In the genomic region with DNA sequence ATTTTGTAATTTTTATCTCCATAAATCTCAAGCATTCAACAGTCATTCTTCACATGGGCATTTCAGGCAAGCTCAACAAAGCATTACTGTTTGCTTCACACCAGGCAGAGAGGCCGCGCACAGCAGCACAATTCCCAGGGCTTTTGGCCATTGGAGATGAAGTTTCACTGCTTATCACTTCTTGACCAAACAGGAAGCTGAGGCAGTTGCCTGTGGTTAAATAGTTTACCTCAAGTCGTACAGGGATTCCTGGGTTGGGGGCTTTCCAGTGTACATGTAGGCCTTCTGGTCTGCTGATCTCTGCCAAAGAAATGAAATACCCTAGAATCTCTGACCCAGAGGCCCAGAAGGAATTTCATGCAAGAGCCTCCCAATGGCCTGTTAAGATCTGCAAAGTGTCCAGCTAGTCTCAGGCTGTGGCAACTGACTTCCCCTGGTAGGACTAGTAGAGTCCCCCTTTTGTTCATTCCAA, we compare ENCODE assay signal across 9 cellular contexts. TPM values are rescaled to one million over a fixed set of nuclear protein-coding genes. Genes with fewer than 3 reads are reported as not detected.
DNase-seq lines count a peak whose midpoint lies in the region; ATAC-seq and TF ChIP-seq lines count a peak whose summit lies in the region.
"Had no signal": no experiment of that assay in that cellular context is flagged by ENCODE, and none has a peak within 500 bp of the region (broad histone marks: within the 10 kb centered on the region; RNA-seq: fewer than 3 reads in every experiment).

No MANE protein-coding gene starts in this region.

- DNase-seq in NB4 (ENCODE audit: low read depth) (peak; percentile 91), dorsolateral prefrontal cortex (peak in 4 of 10 donors; percentile 14 to 62 (median 50)), renal cortical epithelial cell (ENCODE audit: low read depth) (peak; percentile 28), LoVo (ENCODE audit: low spot score) (no peak)
- DNase-seq: heart left ventricle, NCI-H1694 had no signal

- H3K27ac ChIP-seq in dorsolateral prefrontal cortex, result peak overlapping the region in 53 of 59 donors; percentile 7 to 89 (median 69)
- H3K27ac ChIP-seq: heart left ventricle had no signal

- H3K4me3 ChIP-seq in NB4 (ENCODE audit: low read depth, low read length) (no peak overlapping the region), dorsolateral prefrontal cortex (no peak overlapping the region)
- H3K4me3 ChIP-seq: heart left ventricle had no signal

- TF ChIP-seq CTCF in NB4 (IDR thresholded peaks at IDR 0.05; ENCODE audit: low read depth, low read length) (no peak), dorsolateral prefrontal cortex (IDR thresholded peaks at IDR 0.05 in 54 of 56, conservative IDR thresholded peaks at IDR 0.05 in 2 of 56; ENCODE audit: low read depth in 1 of 56, partially characterized antibody in 56 of 56) (no peak)

- H3K27me3 ChIP-seq in dorsolateral prefrontal cortex, result no peaks in the 10 kb centered on the region
- H3K27me3 ChIP-seq: heart left ventricle had no signal

- TF ChIP-seq POLR2A in NB4 (IDR thresholded peaks at IDR 0.05; ENCODE audit: extremely low read depth, insufficient read length), result no peak

- intact Hi-C loops in dorsolateral prefrontal cortex (cut with DNase I), result no loop called here

- ATAC-seq in GM21381 (IDR thresholded peaks at IDR 0.05; ENCODE audit: unreplicated experiment) (peak; percentile 69), HG02678 (IDR thresholded peaks at IDR 0.05; ENCODE audit: unreplicated experiment) (no peak), HG02588 (IDR thresholded peaks at IDR 0.05; ENCODE audit: unreplicated experiment) (no peak)

RNA-seq across cellular contexts. Expression of gene PRDX3, which starts 11.2 kb away (rescaled TPM):
- 100 to 1,000 TPM in 10 of 120 experiments, 10 to 100 TPM in 110; 62.3 to 112 (median 87.0) TPM for total RNA-seq in dorsolateral prefrontal cortex
- 361 and 404 TPM in 2 replicates for total RNA-seq in renal cortical epithelial cell

RNA-seq across cellular contexts. Expression of gene GRK5, which starts 17.5 kb away (rescaled TPM):
- 10 to 100 TPM in 113 of 120 experiments, 1 to 10 TPM in 7; 5.5 to 27.8 (median 14.1) TPM for total RNA-seq in dorsolateral prefrontal cortex
- 1.1 and 3.0 TPM in 2 replicates for total RNA-seq in renal cortical epithelial cell

RNA-seq across cellular contexts. Expression of gene SFXN4, which starts 24.3 kb away (rescaled TPM):
- total RNA-seq in dorsolateral prefrontal cortex (10 to 100 TPM; 22.4 to 49.6 (median 31.7) TPM), renal cortical epithelial cell (13.1 and 14.2 TPM in 2 replicates)
